26 cellular contexts compared by ENCODE assay signal in the genomic region with DNA sequence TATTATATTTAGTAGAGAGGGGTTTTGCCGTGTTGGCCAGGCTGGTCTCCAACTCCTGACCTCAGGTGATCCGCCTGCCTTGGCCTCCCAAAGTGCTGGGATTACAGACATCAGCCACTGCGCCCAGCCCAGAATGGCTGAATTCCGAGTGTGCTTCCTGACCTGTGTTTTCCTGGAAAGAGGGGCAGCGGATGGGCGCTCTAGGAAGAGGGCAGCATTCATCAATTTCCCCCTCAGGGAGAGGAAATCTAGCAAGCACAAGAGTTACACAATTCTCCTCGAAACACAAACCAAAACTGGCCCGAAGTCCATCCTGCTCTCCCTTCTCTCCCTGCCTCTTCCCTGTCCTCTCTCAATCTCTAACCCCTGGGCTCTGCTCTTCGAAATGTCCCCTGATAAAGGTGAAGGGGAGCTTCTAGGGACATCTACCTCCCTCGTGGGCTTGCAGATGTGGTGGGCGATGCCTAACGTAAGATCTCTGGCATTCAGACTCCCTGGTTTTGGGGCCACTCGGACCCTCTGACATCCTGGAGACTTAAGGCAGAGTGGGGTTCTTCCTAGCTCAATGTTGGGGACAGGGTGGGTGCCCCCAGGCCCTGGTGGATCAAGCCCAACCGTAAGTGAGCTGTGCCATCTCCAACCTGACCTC. TPM values are rescaled to one million over a fixed set of nuclear protein-coding genes. Genes with fewer than 3 reads are reported as not detected.
"Had no signal": no experiment of that assay in that cellular context is flagged by ENCODE, and none has a peak within 500 bp of the region (broad histone marks: within the 10 kb centered on the region; RNA-seq: fewer than 3 reads in every experiment).

No MANE protein-coding gene starts in this region.

- H3K27me3 ChIP-seq: breast epithelium, testis had no signal

- H3K9me3 ChIP-seq: breast epithelium, testis had no signal

- ATAC-seq: foreskin keratinocyte; natural killer cell; stimulated activated naive CD8-positive, alpha-beta T cell treated with anti-CD3 and anti-CD28 coated beads, Interleukin-15, amount 100 ng/mL, for 72 hours had no signal

- DNase-seq: activated CD4-positive, CD25-positive, alpha-beta regulatory T cell treated with anti-CD3 and anti-CD28 coated beads, Interleukin-2, amount 50 U/mL, for 72 hours; activated CD8-positive, alpha-beta memory T cell treated with anti-CD3 and anti-CD28 coated beads for 24 hours; activated CD8-positive, alpha-beta memory T cell treated with anti-CD3 and anti-CD28 coated beads, Interleukin-2, amount 50 U/mL, for 48 hours; activated effector memory CD4-positive, alpha-beta T cell treated with anti-CD3 and anti-CD28 coated beads, Interleukin-2, amount 50 U/mL, for 16 hours; activated T-cell treated with anti-CD3 and anti-CD28 coated beads, Interleukin-2, amount 50 U/mL, for 48 hours; foreskin keratinocyte; glutamatergic neuron; hippocampal formation; left cardiac atrium; natural killer cell; nucleus accumbens; stimulated activated CD4-positive, alpha-beta T cell treated with anti-CD3 and anti-CD28 coated beads, Interleukin-2, amount 100 ng/mL, for 24 hours; stimulated activated naive CD8-positive, alpha-beta T cell treated with anti-CD3 and anti-CD28 coated beads, Interleukin-15, amount 100 ng/mL, for 72 hours; T-helper 1 cell; T-helper 9 cell; testis had no signal

- H3K4me1 ChIP-seq: foreskin keratinocyte, testis had no signal

- FAIRE-seq: astrocyte, islet of Langerhans had no signal

- H3K27ac ChIP-seq: coronary artery, foreskin keratinocyte, testis had no signal

- H3K36me3 ChIP-seq: breast epithelium had no signal

- H3K4me3 ChIP-seq: breast epithelium, lung, testis had no signal

RNA-seq across cellular contexts. Expression of a gene that starts 1.0 kb away (rescaled TPM):
- total RNA-seq: astrocyte, breast epithelium, epithelial cell of proximal tubule, fibroblast of lung, foreskin keratinocyte, left cardiac atrium, natural killer cell, posterior vena cava, ureter had no signal
- polyA plus RNA-seq: fibroblast of lung, foreskin keratinocyte had no signal

RNA-seq across cellular contexts. Expression of a gene that starts 11.2 kb away (rescaled TPM):
- total RNA-seq: astrocyte, epithelial cell of proximal tubule, foreskin keratinocyte had no signal
- polyA plus RNA-seq: fibroblast of lung, foreskin keratinocyte had no signal

RNA-seq across cellular contexts. Expression of a gene that starts 33.2 kb away (rescaled TPM):
- total RNA-seq: epithelial cell of proximal tubule, natural killer cell had no signal

RNA-seq across cellular contexts. Expression of a gene that starts 33.5 kb away (rescaled TPM):
- total RNA-seq: astrocyte, breast epithelium, epithelial cell of proximal tubule, fibroblast of lung, foreskin keratinocyte, left cardiac atrium, lung, natural killer cell, posterior vena cava, skeletal muscle tissue, ureter had no signal
- polyA plus RNA-seq: fibroblast of lung, foreskin keratinocyte had no signal
